29 cellular contexts compared by ENCODE assay signal in genomic region chr19:4538601-4538954, GRCh38. TPM values are rescaled to one million over a fixed set of nuclear protein-coding genes. Genes with fewer than 3 reads are reported as not detected.
A peak's percentile ranks its signal among the peaks of the same experiment; 100 is the strongest.
DNase-seq lines count a peak whose midpoint lies in the region; ATAC-seq, FAIRE-seq and TF ChIP-seq lines count a peak whose summit lies in the region.
"Had no signal": no experiment of that assay in that cellular context is flagged by ENCODE, and none has a peak within 500 bp of the region (broad histone marks: within the 10 kb centered on the region; RNA-seq: fewer than 3 reads in every experiment).

No MANE protein-coding gene starts in this region.

- in situ Hi-C loops in K562 (cut with MboI): no loop called here

- POLR2A ChIA-PET in K562 (lab: Yijun Ruan, JAX): interaction anchor here (0.7 kb wide), 1 partner anchor 84 kb away, joined by 3 read pairs; no protein-coding TSS in a partner anchor

- WGBS in K562 (ENCODE audit: insufficient coverage, low coverage, missing lambda C conversion rate): 92% methylated on average over 13 of the region's 13 CpGs
- WGBS in psoas muscle, 3 donors: 71 to 89% (median 83%) methylated on average over 13 of the region's 13 CpGs

- no peak for TF ChIP-seq POLR2A in K562 (conservative IDR thresholded peaks at IDR 0.05)

- no peaks in the 10 kb centered on the region for H3K9me3 ChIP-seq in K562 (replicated peaks; ENCODE audit: control insufficient read depth, insufficient read depth, low read depth, low read length)
- H3K9me3 ChIP-seq in psoas muscle: peaks cover 4% of the 10 kb centered on the region

- H3K4me2 ChIP-seq in K562 (ENCODE audit: insufficient read depth, low read length): peak overlapping the region; percentile 92
- H3K4me2 ChIP-seq: GM23338 had no signal

- TF ChIP-seq RAD21 in K562 (CRISPR knock-in tag; conservative IDR thresholded peaks at IDR 0.05 in 1 of 2, IDR thresholded peaks at IDR 0.05 in 1 of 2): no peak

- FAIRE-seq in K562 (lab: Jason Lieb, UNC): no peak
- FAIRE-seq: GM12878 had no signal

- peak overlapping the region in 1 of 2 experiments; percentile 83; a peak in 1 of 4 replicates for H3K9ac ChIP-seq in K562 (ENCODE audit: insufficient read depth in 1 of 2, low read depth in 2 of 2, low read length in 2 of 2)

- no peak overlapping the region for H2AFZ ChIP-seq in K562 (ENCODE audit: low read depth, low read length)
- H2AFZ ChIP-seq: GM23338 had no signal

- H3K36me3 ChIP-seq in K562 (ENCODE audit: control insufficient read depth, insufficient read depth, low read length): peaks cover 9% of the 10 kb centered on the region; the same call in 1 of the 3 replicates
- no peaks in the 10 kb centered on the region for H3K36me3 ChIP-seq in psoas muscle (ENCODE audit: insufficient read depth in 1 of 2, low read depth in 1 of 2)
- H3K36me3 ChIP-seq: cardiac muscle cell, heart right ventricle, lower lobe of right lung had no signal

- CTCF ChIA-PET in K562 (lab: Yijun Ruan, JAX; ENCODE audit: low intra/inter-chr PET ratio): no interaction called here

- no TSS peak for BruUV-seq in K562 (replicated peaks; lab: Mats Ljungman, UMichigan)

- no peaks in the 10 kb centered on the region for H4K20me1 ChIP-seq in K562 (replicated peaks; ENCODE audit: control insufficient read depth, insufficient read depth, low read length)

- no peak for ATAC-seq in K562
- no peak for ATAC-seq in psoas muscle
- no peak for ATAC-seq in GM19328 (IDR thresholded peaks at IDR 0.05; ENCODE audit: unreplicated experiment)
- ATAC-seq in stimulated activated naive CD8-positive, alpha-beta T cell treated with anti-CD3 and anti-CD28 coated beads, Interleukin-15, Interleukin-2, amounts not matched to agents 100 U/mL and 50 U/mL, for 24 hours: no peak
- ATAC-seq in GM21381 (IDR thresholded peaks at IDR 0.05; ENCODE audit: unreplicated experiment): no peak
- ATAC-seq: effector memory CD8-positive, alpha-beta T cell; esophagus mucosa; GM12878; lower lobe of right lung; right cardiac atrium had no signal

- DNase-seq in DMS79 treated with DMSO at 0.1 percent for 48 hours (lab: John Stamatoyannopoulos, UW): peak; percentile 84
- DNase-seq in NCI-H2107 treated with DMSO at 0.1 percent for 48 hours (lab: John Stamatoyannopoulos, UW; ENCODE audit: unreplicated experiment): peak; percentile 91
- no peak for DNase-seq in K562 (ENCODE audit: extremely low read depth in 1 of 4, low spot score in 3 of 4)
- no peak for DNase-seq in psoas muscle
- DNase-seq in stimulated activated naive CD8-positive, alpha-beta T cell treated with anti-CD3 and anti-CD28 coated beads, Interleukin-15, Interleukin-2, amounts not matched to agents 100 U/mL and 50 U/mL, for 24 hours: no peak
- DNase-seq: activated effector memory CD4-positive, alpha-beta T cell treated with Interleukin-2 at 50 U/mL for 16 hours; activated T-cell treated with anti-CD3 and anti-CD28 coated beads for 4 hours; aorta; effector memory CD8-positive, alpha-beta T cell; EL; foreskin fibroblast; heart right ventricle; Karpas-422; kidney glomerular epithelial cell; lower lobe of right lung; MV-4-11; NCI-H1930; NCI-H748 treated with DMSO at 0.1 percent for 48 hours; nephron progenitor cell; stimulated activated CD4-positive, alpha-beta T cell treated with anti-CD3 and anti-CD28 coated beads, Interleukin-2, amount 100 ng/mL, for 48 hours; T-helper 2 cell had no signal

- H3K4me1 ChIP-seq in K562 (replicated peaks in 1 of 2; ENCODE audit: control insufficient read depth in 2 of 2, insufficient read depth in 2 of 2, low read length in 2 of 2) (peaks cover 14 to 55% of the 10 kb centered on the region in 2 experiments; a peak in 4 of 5 replicates), psoas muscle (peaks cover 32% of the 10 kb centered on the region)

- TF ChIP-seq EP300 in K562 (IDR thresholded peaks at IDR 0.05; ENCODE audit: low read length): no peak

- H3K4me3 ChIP-seq in K562 (no peak overlapping the region), psoas muscle (no peak overlapping the region)
- H3K4me3 ChIP-seq: cardiac muscle cell, coronary artery, GM12878, GM23338 had no signal

- H3K9me1 ChIP-seq in K562 (ENCODE audit: control insufficient read depth, insufficient read depth, low read length): no peaks in the 10 kb centered on the region

- H3K27ac ChIP-seq in K562 (ENCODE audit: extremely low read depth, low read depth, low read length) (no peak overlapping the region), psoas muscle (peak overlapping the region; percentile 90)
- H3K27ac ChIP-seq: cardiac muscle cell, coronary artery had no signal

- H3K27me3 ChIP-seq in K562 (ENCODE audit: control insufficient read depth in 2 of 2, insufficient read depth in 2 of 2, low read length in 2 of 2): no peaks in the 10 kb centered on the region; a peak in 1 of 5 replicates
- H3K27me3 ChIP-seq in psoas muscle (ENCODE audit: insufficient read depth in 3 of 3, low read length in 2 of 3): no peaks in the 10 kb centered on the region
- H3K27me3 ChIP-seq: cardiac muscle cell had no signal

- H3K79me2 ChIP-seq in K562 (ENCODE audit: control insufficient read depth, insufficient read depth, low read length): peaks cover 33% of the 10 kb centered on the region; the same call in 2 of the 3 replicates

- no peak for TF ChIP-seq CTCF in K562 (IDR thresholded peaks at IDR 0.05 in 2 of 3, conservative IDR thresholded peaks at IDR 0.05 in 1 of 3; ENCODE audit: insufficient read depth in 2 of 3, low read depth in 1 of 3, low read length in 3 of 3)
- no peak for TF ChIP-seq CTCF in psoas muscle (IDR thresholded peaks at IDR 0.05)

- intact Hi-C loops in K562 (cut with micrococcal nuclease) (no loop called here), psoas muscle (cut with DNase I) (loop anchor here in 1 of 2 donors (5.0 kb wide), 1 partner anchor 99 kb away; the partner anchor contains the start of gene TNFAIP8L1)

RNA-seq across cellular contexts. Expression of gene LRG1, which starts 1.3 kb away (rescaled TPM):
- total RNA-seq in K562 (2011; cell fraction: chromatin; rRNA removed; ENCODE audit: low replicate concordance): 5.0 and 14.6 TPM in 2 replicates
- total RNA-seq in K562 (2011; cell fraction: nucleolus; rRNA removed): 18.2 and 23.3 TPM in 2 replicates
- 12.4 and 14.4 TPM in 2 replicates for total RNA-seq in K562 (2011; cell fraction: nucleoplasm; rRNA removed)
- total RNA-seq in K562 (2014; rRNA removed) (8.4 and 10.6 TPM in 2 replicates), K562 (2014; rRNA removed; fragmentation: Illumina TruSeq; extraction: Trizol) (3.8 and 4.6 TPM in 2 replicates), K562 (2015; rRNA removed; fragmentation: Illumina TruSeq; extraction: Trizol) (9.4 and 9.5 TPM in 2 replicates), K562 (2021) (11.5 and 11.7 TPM in 2 replicates), psoas muscle (1 to 10 TPM in 1 of 4 donors, under 1 TPM in 2, not detected in 1; 0.42 to 1.8 (median 0.53) TPM)
- polyA plus RNA-seq in K562 (2011; rRNA removed) (10.9 and 11.9 TPM in 2 replicates), K562 (2014; fragmentation: Illumina TruSeq; extraction: Trizol) (8.7 and 12.6 TPM in 2 replicates), K562 (2014; fragmentation: Nextera tagmentation; extraction: Ambion mirVana) (1 to 10 TPM; 1.5 to 5.1 TPM), K562 (2014; rRNA removed) (11.9 and 12.3 TPM in 2 replicates), psoas muscle (under 1 TPM; 0.09 to 0.42 (median 0.15) TPM)
- polyA plus RNA-seq in K562 (2011; cell fraction: cytosol; rRNA removed): 15.4 and 23.9 TPM in 2 replicates
- 2.7 and 3.4 TPM in 2 replicates for polyA plus RNA-seq in K562 (2011; cell fraction: nucleus; rRNA removed)
- 9.0 and 20.7 TPM in 2 replicates for polyA plus RNA-seq in K562 (2012)
- polyA minus RNA-seq in K562 (2011; rRNA and poly(A)+ RNA removed): 3.2 and 3.6 TPM in 2 replicates
- 6.2 and 7.6 TPM in 2 replicates for polyA minus RNA-seq in K562 (2011; cell fraction: cytosol; rRNA and poly(A)+ RNA removed)
- polyA minus RNA-seq in K562 (2011; cell fraction: nucleus; rRNA and poly(A)+ RNA removed): 1.2 and 2.6 TPM in 2 replicates

RNA-seq across cellular contexts. Expression of gene PLIN5, which starts 3.6 kb away (rescaled TPM):
- 8.0 and 24.6 TPM in 2 replicates for total RNA-seq in K562 (2011; cell fraction: chromatin; rRNA removed; ENCODE audit: low replicate concordance)
- total RNA-seq in K562 (2011; cell fraction: nucleolus; rRNA removed): 11.3 and 12.8 TPM in 2 replicates
- 10.8 and 12.9 TPM in 2 replicates for total RNA-seq in K562 (2011; cell fraction: nucleoplasm; rRNA removed)
- total RNA-seq in K562 (2014; rRNA removed) (0.50 and 0.86 TPM in 2 replicates), K562 (2014; rRNA removed; fragmentation: Illumina TruSeq; extraction: Trizol) (0.15 and 0.26 TPM in 2 replicates), K562 (2015; rRNA removed; fragmentation: Illumina TruSeq; extraction: Trizol) (0.07 TPM in 1 of 2 replicates, not detected in the other), K562 (2021) (1.3 TPM in 2 replicates), psoas muscle (100 to 1,000 TPM in 2 of 4 donors, 10 to 100 TPM in 2; 61.7 to 143 (median 118) TPM)
- polyA plus RNA-seq in K562 (2011; rRNA removed) (1.3 and 1.6 TPM in 2 replicates), K562 (2014; fragmentation: Illumina TruSeq; extraction: Trizol) (0.54 and 0.62 TPM in 2 replicates), K562 (2014; fragmentation: Nextera tagmentation; extraction: Ambion mirVana) (under 1 TPM; 0.04 TPM), K562 (2014; rRNA removed) (0.85 and 0.94 TPM in 2 replicates), psoas muscle (10 to 100 TPM; 14.5 to 96.8 (median 22.8) TPM)
- polyA plus RNA-seq in K562 (2011; cell fraction: cytosol; rRNA removed): 1.0 and 1.3 TPM in 2 replicates
- polyA plus RNA-seq in K562 (2011; cell fraction: nucleus; rRNA removed): 3.6 and 9.2 TPM in 2 replicates
- 0.50 and 0.51 TPM in 2 replicates for polyA plus RNA-seq in K562 (2012)
- polyA minus RNA-seq in K562 (2011; rRNA and poly(A)+ RNA removed): 0.81 and 1.5 TPM in 2 replicates
- 0.95 TPM in 1 of 2 replicates, not detected in the other for polyA minus RNA-seq in K562 (2011; cell fraction: cytosol; rRNA and poly(A)+ RNA removed)
- 2.0 and 2.8 TPM in 2 replicates for polyA minus RNA-seq in K562 (2011; cell fraction: nucleus; rRNA and poly(A)+ RNA removed)

RNA-seq across cellular contexts. Expression of gene PLIN4, which starts 20.3 kb away (rescaled TPM):
- total RNA-seq in K562 (2011; cell fraction: chromatin; rRNA removed; ENCODE audit: low replicate concordance): 1.0 and 3.0 TPM in 2 replicates
- total RNA-seq in K562 (2011; cell fraction: nucleolus; rRNA removed): 0.92 and 1.2 TPM in 2 replicates
- 0.53 and 0.81 TPM in 2 replicates for total RNA-seq in K562 (2011; cell fraction: nucleoplasm; rRNA removed)
- total RNA-seq in K562 (2014; rRNA removed): 0.08 and 0.14 TPM in 2 replicates
- 0.04 TPM in 1 of 2 replicates, not detected in the other for total RNA-seq in K562 (2014; rRNA removed; fragmentation: Illumina TruSeq; extraction: Trizol)
- 0.04 TPM in 1 of 2 replicates, not detected in the other for total RNA-seq in K562 (2015; rRNA removed; fragmentation: Illumina TruSeq; extraction: Trizol)
- 0.09 TPM in 2 replicates for total RNA-seq in K562 (2021)
- polyA plus RNA-seq in K562 (2011; rRNA removed): 0.06 and 0.12 TPM in 2 replicates
- 0.06 and 0.15 TPM in 2 replicates for polyA plus RNA-seq in K562 (2011; cell fraction: cytosol; rRNA removed)
- 0.41 and 0.92 TPM in 2 replicates for polyA plus RNA-seq in K562 (2011; cell fraction: nucleus; rRNA removed)
- polyA plus RNA-seq in K562 (2012): 0.10 and 0.17 TPM in 2 replicates
- polyA plus RNA-seq in K562 (2014; fragmentation: Illumina TruSeq; extraction: Trizol): 0.04 and 0.08 TPM in 2 replicates
- not detected for polyA plus RNA-seq in K562 (2014; fragmentation: Nextera tagmentation; extraction: Ambion mirVana)
- 0.07 and 0.16 TPM in 2 replicates for polyA plus RNA-seq in K562 (2014; rRNA removed)
- polyA minus RNA-seq in K562 (2011; rRNA and poly(A)+ RNA removed): 0.07 TPM in 1 of 2 replicates, not detected in the other
- polyA minus RNA-seq in K562 (2011; cell fraction: cytosol; rRNA and poly(A)+ RNA removed): not detected in 2 replicates
- polyA minus RNA-seq in K562 (2011; cell fraction: nucleus; rRNA and poly(A)+ RNA removed): 0.11 and 0.13 TPM in 2 replicates
- 100 to 1,000 TPM; 115 to 309 (median 183) TPM for total RNA-seq in psoas muscle
- polyA plus RNA-seq in psoas muscle: 10 to 100 TPM; 29.0 to 97.8 (median 50.4) TPM

RNA-seq across cellular contexts. Expression of gene SEMA6B, which starts 20.9 kb away (rescaled TPM):
- 3.4 and 12.9 TPM in 2 replicates for total RNA-seq in K562 (2011; cell fraction: chromatin; rRNA removed; ENCODE audit: low replicate concordance)
- total RNA-seq in K562 (2011; cell fraction: nucleolus; rRNA removed): 12.9 and 13.2 TPM in 2 replicates
- total RNA-seq in K562 (2011; cell fraction: nucleoplasm; rRNA removed): 9.3 and 10.5 TPM in 2 replicates
- total RNA-seq in K562 (2014; rRNA removed) (2.5 and 2.7 TPM in 2 replicates), K562 (2014; rRNA removed; fragmentation: Illumina TruSeq; extraction: Trizol) (0.57 and 0.65 TPM in 2 replicates), K562 (2015; rRNA removed; fragmentation: Illumina TruSeq; extraction: Trizol) (0.83 and 1.1 TPM in 2 replicates), K562 (2021) (3.7 and 4.6 TPM in 2 replicates), psoas muscle (10 to 100 TPM in 2 of 4 donors, 1 to 10 TPM in 2; 6.2 to 11.7 (median 10.0) TPM)
- polyA plus RNA-seq in K562 (2011; rRNA removed) (2.6 and 4.9 TPM in 2 replicates), K562 (2014; fragmentation: Illumina TruSeq; extraction: Trizol) (1.4 and 2.7 TPM in 2 replicates), K562 (2014; fragmentation: Nextera tagmentation; extraction: Ambion mirVana) (not detected), K562 (2014; rRNA removed) (1.7 and 3.8 TPM in 2 replicates), psoas muscle (1 to 10 TPM; 2.3 to 7.1 (median 5.6) TPM)
- polyA plus RNA-seq in K562 (2011; cell fraction: cytosol; rRNA removed): 6.8 and 8.8 TPM in 2 replicates
- 7.2 and 8.1 TPM in 2 replicates for polyA plus RNA-seq in K562 (2011; cell fraction: nucleus; rRNA removed)
- polyA plus RNA-seq in K562 (2012): 1.3 and 1.6 TPM in 2 replicates
- polyA minus RNA-seq in K562 (2011; rRNA and poly(A)+ RNA removed): 5.1 and 7.6 TPM in 2 replicates
- polyA minus RNA-seq in K562 (2011; cell fraction: cytosol; rRNA and poly(A)+ RNA removed): 9.4 and 13.2 TPM in 2 replicates
- 4.4 and 7.0 TPM in 2 replicates for polyA minus RNA-seq in K562 (2011; cell fraction: nucleus; rRNA and poly(A)+ RNA removed)
- polyA plus RNA-seq: GM12878 had no signal

Comparison
In these comparisons a context has a peak if more than half of its experiments do, and no peak if none do; other contexts are left out.
1. DNase-seq: peak in DMS79 treated with DMSO at 0.1 percent for 48 hours (single experiment) and NCI-H2107 treated with DMSO at 0.1 percent for 48 hours (single experiment); none in K562 (0 of 4), psoas muscle (0 of 2) and stimulated activated naive CD8-positive, alpha-beta T cell treated with anti-CD3 and anti-CD28 coated beads, Interleukin-15, Interleukin-2, amounts not matched to agents 100 U/mL and 50 U/mL, for 24 hours (single experiment).
2. RNA of gene PLIN4, which starts 20.3 kb away (total RNA-seq): 115 to 309 TPM in psoas muscle; 0.04 to 3.0 TPM in K562; every median in the first group is over 10 times any median in the second.